ENCODE assay signal across 1 cellular context in genomic region chr12:80190001-80190400, GRCh38.
TF ChIP-seq lines count a peak whose summit lies in the region.

No MANE protein-coding gene starts in this region.

TF ChIP-seq in K562, 482 proteins besides CTCF, POLR2A, EP300 and RAD21 (continued from another document):
- TF ChIP-seq IRF9 (tag; IDR thresholded peaks at IDR 0.05) = no peak
- peak; percentile 63; the same call in 1 of the 2 replicates for TF ChIP-seq MAFF (IDR thresholded peaks at IDR 0.05; ENCODE audit: low read length)
- TF ChIP-seq CAMTA2 (CRISPR knock-in tag; conservative IDR thresholded peaks at IDR 0.05) = no peak
- peak; percentile 15; the same call in 1 of the 2 replicates for TF ChIP-seq NFE2L1 (tag; IDR thresholded peaks at IDR 0.05; ENCODE audit: borderline replicate concordance, low read depth)
- peak; percentile 25; the same call in 1 of the 2 replicates for TF ChIP-seq CTBP1 (IDR thresholded peaks at IDR 0.05; ENCODE audit: borderline replicate concordance)
- peak; percentile 88 for TF ChIP-seq NFE2 (IDR thresholded peaks at IDR 0.05; ENCODE audit: low read depth)
- no peak for TF ChIP-seq ELF2 (CRISPR knock-in tag; IDR thresholded peaks at IDR 0.05)
- no peak for TF ChIP-seq MNT (conservative IDR thresholded peaks at IDR 0.05)
- peak; percentile 73 for TF ChIP-seq C11orf30 (IDR thresholded peaks at IDR 0.05; ENCODE audit: low read depth)
- no peak for TF ChIP-seq TBP (optimal IDR thresholded peaks at IDR 0.05; ENCODE audit: low read depth, low read length)
- TF ChIP-seq GTF3C2 (IDR thresholded peaks at IDR 0.05; ENCODE audit: borderline replicate concordance, extremely low read depth, insufficient read length) = no peak
- no peak for TF ChIP-seq CHD1 (IDR thresholded peaks at IDR 0.05; ENCODE audit: low read length)
- TF ChIP-seq SPI1 (IDR thresholded peaks at IDR 0.05; ENCODE audit: borderline replicate concordance, low read depth, low read length) = no peak
TF ChIP-seq in K562: peak in this region for 9.
